ENCODE assay signal across 8 cellular contexts in the genomic region with DNA sequence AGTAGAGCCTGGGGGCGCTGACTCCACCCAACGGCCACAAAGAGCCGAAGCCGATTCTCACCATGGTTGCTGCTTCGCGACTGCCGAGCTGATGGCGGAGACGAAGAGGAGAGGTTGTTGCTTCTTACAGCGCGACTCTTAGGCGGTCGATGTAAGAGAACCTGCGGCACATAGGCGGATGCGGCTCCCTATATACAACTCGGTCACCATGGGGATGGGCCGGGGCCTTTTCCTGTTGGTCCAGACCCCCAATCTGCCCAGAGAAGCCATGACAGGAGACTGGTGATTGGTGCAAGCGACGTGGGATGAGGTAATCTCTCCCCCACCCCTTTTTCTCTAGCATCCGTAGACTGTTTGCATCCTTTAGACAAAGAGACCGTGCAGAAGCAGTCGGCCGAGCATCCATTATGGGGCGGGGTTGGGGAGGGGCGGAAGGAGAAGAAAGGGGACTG. TPM values are rescaled to one million over a fixed set of nuclear protein-coding genes. Genes with fewer than 3 reads are reported as not detected.
DNase-seq lines count a peak whose midpoint lies in the region; ATAC-seq and TF ChIP-seq lines count a peak whose summit lies in the region.

A gene (minus strand): TSS at position 165 of the 452 bp plus-strand sequence. CDS start 101 bp downstream, at position 64.

- peaks cover 27% of the 10 kb centered on the region for H4K20me1 ChIP-seq in BLaER1

- intact Hi-C loops in dorsolateral prefrontal cortex (cut with DNase I), result loop anchor here (1.0 to 10.0 kb wide), 6 partner anchors 26 to 127 kb away; a partner anchor contains a TSS
- intact Hi-C loops in right lobe of liver (cut with DNase I), result no loop called here

- no peaks in the 10 kb centered on the region for H3K27me3 ChIP-seq in BLaER1
- H3K27me3 ChIP-seq in dorsolateral prefrontal cortex, result no peaks in the 10 kb centered on the region
- H3K27me3 ChIP-seq in right lobe of liver, result no peaks in the 10 kb centered on the region

- TF ChIP-seq POLR2A in right lobe of liver (IDR thresholded peaks at IDR 0.05), result peak; percentile 70

- H3K4me3 ChIP-seq in BLaER1 (peak within 1 kb of the TSS; percentile 98), dorsolateral prefrontal cortex (peak within 1 kb of the TSS; percentile 62 to 100 (median 98)), right lobe of liver (peak within 1 kb of the TSS; percentile 53 to 60 (median 55))

- H3K9ac ChIP-seq in BLaER1, result peak within 1 kb of the TSS; percentile 94

- peak; percentile 99 for DNase-seq in NCI-H748 (lab: John Stamatoyannopoulos, UW; ENCODE audit: unreplicated experiment)
- peak; percentile 83 for DNase-seq in activated CD4-positive, alpha-beta T cell treated with anti-CD3 and anti-CD28 coated beads, Interleukin-2, amount 50 U/mL, for 4 hours
- DNase-seq in dorsolateral prefrontal cortex, result peak; percentile 93 to 100 (median 99)
- DNase-seq in right lobe of liver, result peak; percentile 76 to 87 (median 81)
- peak; percentile 81 to 90 for DNase-seq in stimulated activated CD4-positive, alpha-beta T cell treated with anti-CD3 and anti-CD28 coated beads, Interleukin-4, amount 100 ng/mL, for 48 hours (ENCODE audit: low read depth in 2 of 2)

- H3K36me3 ChIP-seq in BLaER1, result peaks cover 27% of the 10 kb centered on the region
- H3K36me3 ChIP-seq in right lobe of liver, result no peaks in the 10 kb centered on the region

- H3K4me1 ChIP-seq in BLaER1, result peaks cover 25% of the 10 kb centered on the region
- peaks cover 0 to 8% (median 0%) of the 10 kb centered on the region in 4 donors for H3K4me1 ChIP-seq in right lobe of liver

- peak within 1 kb of the TSS; percentile 82 for H3K4me2 ChIP-seq in BLaER1

- peak; percentile 83 for ATAC-seq in GM19328 (IDR thresholded peaks at IDR 0.05; ENCODE audit: unreplicated experiment)
- ATAC-seq in HG03521 (IDR thresholded peaks at IDR 0.05; ENCODE audit: unreplicated experiment), result peak; percentile 84
- ATAC-seq in right lobe of liver, result peak; percentile 85 to 87 (median 86)

- WGBS in right lobe of liver (ENCODE audit: insufficient coverage, low coverage, low lambda C conversion rate, missing lambda C conversion rate), result 2% methylated on average over 21 of the region's 26 CpGs

- TF ChIP-seq CTCF in dorsolateral prefrontal cortex (IDR thresholded peaks at IDR 0.05 in 54 of 56, conservative IDR thresholded peaks at IDR 0.05 in 2 of 56; ENCODE audit: low read depth in 1 of 56, partially characterized antibody in 56 of 56) (peak in 7 of 56 donors; percentile 2 to 29 (median 14)), right lobe of liver (IDR thresholded peaks at IDR 0.05) (no peak)

- H3K9me3 ChIP-seq in BLaER1, result no peaks in the 10 kb centered on the region
- H3K9me3 ChIP-seq in right lobe of liver, result no peaks in the 10 kb centered on the region

- H3K27ac ChIP-seq in BLaER1 (peak within 1 kb of the TSS; percentile 93), dorsolateral prefrontal cortex (peak within 1 kb of the TSS; percentile 98 to 100 (median 100)), right lobe of liver (peak within 1 kb of the TSS; percentile 74 to 97 (median 88))

RNA-seq across cellular contexts. Expression of the gene that starts here (rescaled TPM):
- total RNA-seq in dorsolateral prefrontal cortex (1,000 to 10,000 TPM in 11 of 120 experiments, 100 to 1,000 TPM in 109; 197 to 1,976 (median 609) TPM), right lobe of liver (10 to 100 TPM in 2 of 6 experiments, 1 to 10 TPM in 4; 3.8 to 18.9 (median 5.8) TPM)

Comparison
In these comparisons a context has a peak if more than half of its experiments do, and no peak if none do; other contexts are left out.
1. Peak in every context shown above with its lines: DNase-seq, ATAC-seq, H3K4me3 ChIP-seq and H3K27ac ChIP-seq.
2. RNA of the gene that starts here (total RNA-seq): 197 to 1,976 TPM in dorsolateral prefrontal cortex; 3.8 to 18.9 TPM in right lobe of liver; every median in the first group is over 4 times any median in the second.
3. intact Hi-C loops: an anchor here in dorsolateral prefrontal cortex (1.0 to 10.0 kb wide); none called in right lobe of liver.